ENCODE assay signal across 22 cellular contexts in the genomic region with DNA sequence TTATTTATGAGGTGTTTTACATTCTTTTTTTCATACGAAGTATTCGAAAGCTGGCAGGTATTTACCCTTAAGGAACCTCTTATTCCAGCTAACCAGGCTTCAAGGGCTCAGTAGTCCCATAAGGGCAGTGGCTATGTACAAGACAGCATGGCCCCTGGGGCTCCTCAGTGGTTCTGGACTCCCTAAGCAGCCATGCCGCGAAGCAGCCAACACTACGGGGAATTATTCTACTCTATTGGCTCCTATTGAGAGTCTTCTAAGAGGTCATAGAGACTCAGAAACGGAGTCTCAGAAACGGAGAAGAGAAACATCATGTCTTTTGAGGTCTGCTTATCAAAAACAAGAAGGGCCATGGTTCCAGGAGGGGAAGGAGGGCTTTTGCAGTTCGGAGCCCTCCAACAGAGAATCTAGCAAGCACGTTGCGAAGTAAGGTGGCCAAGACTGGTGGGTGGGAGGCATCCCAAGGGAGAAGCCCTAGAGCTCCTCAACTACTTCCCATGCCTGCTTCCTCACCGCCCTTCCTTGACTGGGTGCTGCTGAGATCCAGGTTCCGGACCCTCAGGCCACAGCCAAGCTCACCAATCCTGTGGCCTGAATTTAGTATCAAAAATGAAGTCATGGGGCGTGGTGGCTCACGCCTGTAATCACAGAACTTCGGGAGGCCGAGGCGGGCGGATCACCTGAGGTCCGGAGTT.
DNase-seq lines count a peak whose midpoint lies in the region; ATAC-seq and TF ChIP-seq lines count a peak whose summit lies in the region.
"Had no signal": no experiment of that assay in that cellular context is flagged by ENCODE, and none has a peak within 500 bp of the region (broad histone marks: within the 10 kb centered on the region; RNA-seq: fewer than 3 reads in every experiment).

No MANE protein-coding gene starts in this region.

- H3K36me3 ChIP-seq in hepatocyte (replicated peaks; ENCODE audit: insufficient read depth, low read depth) = no peaks in the 10 kb centered on the region
- H3K36me3 ChIP-seq: BE2C had no signal

- H3K4me3 Mint-ChIP-seq in nephron = no peak overlapping the region
- H3K4me3 Mint-ChIP-seq: CD4-positive, CD25-positive, alpha-beta regulatory T cell had no signal

- no peak overlapping the region for H3K4me2 ChIP-seq in hepatocyte

- H3K36me3 Mint-ChIP-seq in nephron (ENCODE audit: low read depth) = no peaks in the 10 kb centered on the region
- H3K36me3 Mint-ChIP-seq: CD4-positive, CD25-positive, alpha-beta regulatory T cell had no signal

- peaks cover 26% of the 10 kb centered on the region for H3K4me1 ChIP-seq in hepatocyte (ENCODE audit: insufficient read depth)
- H3K4me1 ChIP-seq: BE2C had no signal

- H3K27ac ChIP-seq in hepatocyte = peak overlapping the region; percentile 92
- H3K27ac ChIP-seq: HL-60 had no signal

- peaks cover 8% of the 10 kb centered on the region for H3K27me3 Mint-ChIP-seq in nephron (ENCODE audit: low read depth)
- H3K27me3 Mint-ChIP-seq: CD4-positive, CD25-positive, alpha-beta regulatory T cell had no signal

- no peak overlapping the region for H2AFZ ChIP-seq in hepatocyte

- H3K4me3 ChIP-seq in hepatocyte = no peak overlapping the region

- H3K9me2 ChIP-seq in hepatocyte (replicated peaks; ENCODE audit: insufficient read depth) = no peaks in the 10 kb centered on the region

- H3K27me3 ChIP-seq in hepatocyte = no peaks in the 10 kb centered on the region
- H3K27me3 ChIP-seq: BE2C had no signal

- peak; percentile 7 for DNase-seq in DMS53 (lab: John Stamatoyannopoulos, UW)
- no peak for DNase-seq in DMS53 treated with DMSO at 0.1 percent for 48 hours (lab: John Stamatoyannopoulos, UW; ENCODE audit: unreplicated experiment)
- no peak for DNase-seq in hepatocyte (ENCODE audit: low spot score)
- no peak for DNase-seq in medulla oblongata (ENCODE audit: extremely low spot score)
- DNase-seq: 8988T; BE2C; CD4-positive, CD25-positive, alpha-beta regulatory T cell; COR-L47; IMR-90; Karpas-422; NCI-H1436; NCI-H1930; NCI-H226; NCI-H82; OCI-M1; RPMI8226; SIG-M5 had no signal

- 92% methylated on average over 19 of the region's 19 CpGs for WGBS in hepatocyte (ENCODE audit: low lambda C conversion rate, missing lambda C conversion rate)

- H3K79me2 ChIP-seq in hepatocyte = no peaks in the 10 kb centered on the region

- H3K4me1 Mint-ChIP-seq in nephron = peaks cover 16% of the 10 kb centered on the region

- no peaks in the 10 kb centered on the region for H4K20me1 ChIP-seq in hepatocyte (ENCODE audit: insufficient read depth, poor library complexity, severe bottlenecking)

- no peaks in the 10 kb centered on the region for H3K9me3 ChIP-seq in hepatocyte (ENCODE audit: low read depth)
- H3K9me3 ChIP-seq: BE2C had no signal

- TF ChIP-seq CTCF in hepatocyte (IDR thresholded peaks at IDR 0.05; ENCODE audit: poor library complexity) (no peak), nephron (IDR thresholded peaks at IDR 0.05; ENCODE audit: unreplicated experiment in 3 of 3) (no peak)

- peak overlapping the region; percentile 86 to 98 (median 98) for H3K27ac Mint-ChIP-seq in nephron
- H3K27ac Mint-ChIP-seq: CD4-positive, CD25-positive, alpha-beta regulatory T cell had no signal

- no peak for ATAC-seq in HG02973 (IDR thresholded peaks at IDR 0.05; ENCODE audit: unreplicated experiment)
- ATAC-seq in HG02852 (IDR thresholded peaks at IDR 0.05; ENCODE audit: unreplicated experiment) = no peak
- no peak for ATAC-seq in HG03342 (IDR thresholded peaks at IDR 0.05; ENCODE audit: unreplicated experiment)

- H3K9me3 Mint-ChIP-seq in nephron = peaks cover 6% of the 10 kb centered on the region
